1 cellular context compared by ENCODE assay signal in the genomic region with DNA sequence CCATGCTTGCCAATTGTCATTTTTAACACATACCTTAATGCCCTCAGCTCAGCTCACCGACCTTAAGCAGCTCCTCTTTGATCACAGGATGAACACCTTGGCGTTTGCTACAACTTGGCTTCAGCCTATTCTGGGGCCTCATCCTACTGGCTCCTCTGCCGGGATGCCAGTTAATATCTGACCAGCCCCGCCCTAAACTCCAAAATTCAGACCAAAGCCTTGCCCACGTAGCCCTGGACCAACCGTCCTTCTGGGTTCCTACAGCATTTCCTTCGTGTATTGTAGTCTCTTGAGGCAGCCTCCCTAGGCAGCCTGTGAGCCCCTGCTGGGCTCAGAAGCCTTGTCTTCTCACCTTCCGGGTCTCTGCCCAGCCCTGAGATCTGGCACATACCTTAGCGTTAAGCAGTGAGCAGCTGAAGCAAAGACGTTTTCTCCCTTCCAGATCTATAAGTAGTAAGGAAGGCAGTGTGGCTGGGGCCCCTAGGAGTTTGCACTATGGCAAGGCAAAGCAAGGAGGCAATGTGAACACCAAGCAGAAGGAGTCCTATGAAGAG.
TF ChIP-seq lines count a peak whose summit lies in the region.

No MANE protein-coding gene starts in this region.

TF ChIP-seq in GM12878, 131 proteins besides CTCF, POLR2A, EP300 and RAD21 (continued from another document):
- TF ChIP-seq, protein P1, sequence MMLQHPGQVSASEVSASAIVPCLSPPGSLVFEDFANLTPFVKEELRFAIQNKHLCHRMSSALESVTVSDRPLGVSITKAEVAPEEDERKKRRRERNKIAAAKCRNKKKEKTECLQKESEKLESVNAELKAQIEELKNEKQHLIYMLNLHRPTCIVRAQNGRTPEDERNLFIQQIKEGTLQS (IDR thresholded peaks at IDR 0.05; ENCODE audit: borderline replicate concordance, extremely low read depth, low read depth, low read length): no peak
- TF ChIP-seq ZNF217 (IDR thresholded peaks at IDR 0.05): no peak
- no peak for TF ChIP-seq POU2F2 (IDR thresholded peaks at IDR 0.05; ENCODE audit: borderline replicate concordance, low read depth, low read length)
- no peak for TF ChIP-seq TCF7 (IDR thresholded peaks at IDR 0.05; ENCODE audit: borderline replicate concordance)
- TF ChIP-seq TCF3 (IDR thresholded peaks at IDR 0.05; ENCODE audit: borderline replicate concordance, insufficient read depth, low read depth, low read length): no peak
- no peak for TF ChIP-seq CBFB (IDR thresholded peaks at IDR 0.05; ENCODE audit: low read depth)
- TF ChIP-seq, protein P2, sequence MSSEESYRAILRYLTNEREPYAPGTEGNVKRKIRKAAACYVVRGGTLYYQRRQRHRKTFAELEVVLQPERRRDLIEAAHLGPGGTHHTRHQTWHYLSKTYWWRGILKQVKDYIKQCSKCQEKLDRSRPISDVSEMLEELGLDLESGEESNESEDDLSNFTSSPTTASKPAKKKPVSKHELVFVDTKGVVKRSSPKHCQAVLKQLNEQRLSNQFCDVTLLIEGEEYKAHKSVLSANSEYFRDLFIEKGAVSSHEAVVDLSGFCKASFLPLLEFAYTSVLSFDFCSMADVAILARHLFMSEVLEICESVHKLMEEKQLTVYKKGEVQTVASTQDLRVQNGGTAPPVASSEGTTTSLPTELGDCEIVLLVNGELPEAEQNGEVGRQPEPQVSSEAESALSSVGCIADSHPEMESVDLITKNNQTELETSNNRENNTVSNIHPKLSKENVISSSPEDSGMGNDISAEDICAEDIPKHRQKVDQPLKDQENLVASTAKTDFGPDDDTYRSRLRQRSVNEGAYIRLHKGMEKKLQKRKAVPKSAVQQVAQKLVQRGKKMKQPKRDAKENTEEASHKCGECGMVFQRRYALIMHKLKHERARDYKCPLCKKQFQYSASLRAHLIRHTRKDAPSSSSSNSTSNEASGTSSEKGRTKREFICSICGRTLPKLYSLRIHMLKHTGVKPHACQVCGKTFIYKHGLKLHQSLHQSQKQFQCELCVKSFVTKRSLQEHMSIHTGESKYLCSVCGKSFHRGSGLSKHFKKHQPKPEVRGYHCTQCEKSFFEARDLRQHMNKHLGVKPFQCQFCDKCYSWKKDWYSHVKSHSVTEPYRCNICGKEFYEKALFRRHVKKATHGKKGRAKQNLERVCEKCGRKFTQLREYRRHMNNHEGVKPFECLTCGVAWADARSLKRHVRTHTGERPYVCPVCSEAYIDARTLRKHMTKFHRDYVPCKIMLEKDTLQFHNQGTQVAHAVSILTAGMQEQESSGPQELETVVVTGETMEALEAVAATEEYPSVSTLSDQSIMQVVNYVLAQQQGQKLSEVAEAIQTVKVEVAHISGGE (CRISPR knock-in tag; IDR thresholded peaks at IDR 0.05): no peak
- no peak for TF ChIP-seq ETV6 (conservative IDR thresholded peaks at IDR 0.05 in 1 of 2, IDR thresholded peaks at IDR 0.05 in 1 of 2; ENCODE audit: borderline replicate concordance in 1 of 2, low read depth in 1 of 2)
- no peak for TF ChIP-seq SUZ12 (IDR thresholded peaks at IDR 0.05; ENCODE audit: unreplicated experiment)
- TF ChIP-seq STAT3 (IDR thresholded peaks at IDR 0.05; ENCODE audit: low read depth, low read length): no peak
- no peak for TF ChIP-seq TBL1XR1 (IDR thresholded peaks at IDR 0.05; ENCODE audit: low read depth, low read length)
